ENCODE assay signal across 20 cellular contexts in the genomic region with DNA sequence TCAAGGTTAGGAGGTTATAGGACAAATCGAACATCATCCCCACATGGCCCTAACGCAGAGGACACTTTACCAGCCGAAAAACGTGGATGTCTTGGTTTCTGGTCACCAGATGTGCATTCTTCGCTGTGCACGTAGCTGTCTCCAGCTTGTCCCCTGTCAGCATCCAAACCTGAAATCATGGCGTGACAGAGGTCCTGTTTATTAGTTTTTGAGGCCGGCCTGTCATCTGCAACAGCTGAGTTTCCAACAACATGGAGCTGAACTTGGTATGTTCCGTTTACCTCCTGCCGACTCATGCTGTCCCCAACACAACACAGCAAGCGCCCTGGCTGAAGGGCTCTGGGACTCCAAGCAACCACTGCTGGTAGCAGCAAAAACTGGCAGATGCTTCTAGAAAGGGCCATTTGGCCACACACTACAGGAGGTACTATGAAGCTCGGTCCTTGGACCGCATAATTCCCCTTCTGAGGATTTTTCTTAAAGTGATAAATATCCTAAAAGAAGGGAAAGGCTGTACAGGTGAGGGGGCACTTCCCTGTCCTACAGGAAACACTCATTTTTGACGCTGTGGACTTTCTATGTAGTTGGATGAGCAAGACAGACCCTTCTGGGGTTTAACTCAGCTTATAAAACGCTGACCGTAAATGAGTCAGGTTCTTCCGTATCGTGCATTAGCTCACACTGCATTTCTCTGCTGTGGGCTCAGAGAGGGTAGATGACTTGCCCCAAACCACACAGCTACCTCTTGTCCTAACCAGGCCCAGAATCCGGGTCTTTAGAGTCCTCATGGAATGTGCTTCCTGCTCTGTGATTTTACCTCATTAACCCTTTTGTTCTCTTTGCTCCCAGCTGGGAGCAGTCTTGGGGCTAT.
"Had no signal": no experiment of that assay in that cellular context is flagged by ENCODE, and none has a peak within 500 bp of the region (broad histone marks: within the 10 kb centered on the region; RNA-seq: fewer than 3 reads in every experiment).

No MANE protein-coding gene starts in this region.

- H3K4me3 ChIP-seq: colonic mucosa, heart right ventricle, left lung, stomach, thoracic aorta had no signal

- H3K79me2 ChIP-seq: parathyroid adenoma had no signal

- FAIRE-seq: bronchial epithelial cell, endothelial cell of umbilical vein, frontal cortex, keratinocyte had no signal

- H3K9me3 Mint-ChIP-seq: activated B cell treated with CpG ODN at 0.5 μM for 24 hours; activated CD4-positive, alpha-beta T cell treated with anti-CD3 and anti-CD28 coated beads, Interleukin-2, amount 10 ng/mL, durations not matched to agents 7 days and 5 days; activated T-cell treated with anti-CD3 and anti-CD28 coated beads, Interleukin-2, amount 50 U/mL, for 24 hours had no signal

- H2AFZ ChIP-seq: parathyroid adenoma had no signal

- ATAC-seq: activated CD8-positive, alpha-beta memory T cell treated with anti-CD3 and anti-CD28 coated beads, Interleukin-2, amount 10 ng/mL, durations not matched to agents 7 days and 5 days; heart right ventricle; left lung had no signal

- H3K27me3 Mint-ChIP-seq: activated CD4-positive, alpha-beta T cell treated with anti-CD3 and anti-CD28 coated beads, Interleukin-2, amount 10 ng/mL, durations not matched to agents 7 days and 5 days; activated naive CD8-positive, alpha-beta T cell had no signal

- H3K4me3 Mint-ChIP-seq: activated B cell treated with CpG ODN at 0.5 μM for 24 hours; activated CD4-positive, alpha-beta T cell treated with anti-CD3 and anti-CD28 coated beads, Interleukin-2, amount 10 ng/mL, durations not matched to agents 7 days and 5 days; activated CD8-positive, alpha-beta memory T cell treated with anti-CD3 and anti-CD28 coated beads, Interleukin-2, amount 10 ng/mL, durations not matched to agents 7 days and 5 days; activated naive CD8-positive, alpha-beta T cell; activated T-cell treated with anti-CD3 and anti-CD28 coated beads, Interleukin-2, amount 50 U/mL, for 24 hours had no signal

- H3K36me3 Mint-ChIP-seq: activated CD8-positive, alpha-beta memory T cell treated with anti-CD3 and anti-CD28 coated beads, Interleukin-2, amount 10 ng/mL, durations not matched to agents 7 days and 5 days; activated naive CD8-positive, alpha-beta T cell had no signal

- H3K27me3 ChIP-seq: colonic mucosa, heart right ventricle, left lung, stomach had no signal

- H3K4me1 ChIP-seq: colonic mucosa, heart right ventricle, left lung, parathyroid adenoma, stomach had no signal

- H3K27ac Mint-ChIP-seq: activated B cell treated with CpG ODN at 0.5 μM for 24 hours; activated CD4-positive, alpha-beta T cell treated with anti-CD3 and anti-CD28 coated beads, Interleukin-2, amount 10 ng/mL, durations not matched to agents 7 days and 5 days; activated CD8-positive, alpha-beta memory T cell treated with anti-CD3 and anti-CD28 coated beads, Interleukin-2, amount 10 ng/mL, durations not matched to agents 7 days and 5 days; activated naive CD8-positive, alpha-beta T cell; activated T-cell treated with anti-CD3 and anti-CD28 coated beads, Interleukin-2, amount 50 U/mL, for 24 hours had no signal

- DNase-seq: activated B cell treated with CpG ODN at 0.5 μM for 24 hours; activated CD4-positive, alpha-beta T cell treated with anti-CD3 and anti-CD28 coated beads, Interleukin-2, amount 10 ng/mL, durations not matched to agents 7 days and 5 days; activated CD8-positive, alpha-beta memory T cell treated with anti-CD3 and anti-CD28 coated beads, Interleukin-2, amount 10 ng/mL, durations not matched to agents 7 days and 5 days; activated effector memory CD4-positive, alpha-beta T cell treated with anti-CD3 and anti-CD28 coated beads, Interleukin-2, amount 50 U/mL, for 16 hours; activated T-cell treated with anti-CD3 and anti-CD28 coated beads, Interleukin-2, amount 50 U/mL, for 24 hours; colonic mucosa; heart right ventricle; retina; stimulated activated CD4-positive, alpha-beta T cell treated with anti-CD3 and anti-CD28 coated beads, Interleukin-15, amount 100 ng/mL, for 24 hours; stimulated activated CD4-positive, alpha-beta T cell treated with anti-CD3 and anti-CD28 coated beads, Interleukin-4, amount 100 ng/mL, for 24 hours; stomach; T-helper 1 cell had no signal

- H3K9me3 ChIP-seq: colonic mucosa, heart right ventricle, left lung, stomach, thoracic aorta had no signal

- H3K27ac ChIP-seq: colonic mucosa, heart right ventricle, left lung, parathyroid adenoma, stomach, thoracic aorta had no signal

- H3K9ac ChIP-seq: parathyroid adenoma had no signal
